Comparison of ENCODE assay signal across 16 cellular contexts in genomic region chr1:92537333-92537884, GRCh38.
DNase-seq lines count a peak whose midpoint lies in the region; ATAC-seq lines count a peak whose summit lies in the region.
"Had no signal": no experiment of that assay in that cellular context is flagged by ENCODE, and none has a peak within 500 bp of the region (broad histone marks: within the 10 kb centered on the region; RNA-seq: fewer than 3 reads in every experiment).

No MANE protein-coding gene starts in this region.

- peaks cover 13% of the 10 kb centered on the region for H3K9me3 Mint-ChIP-seq in activated T-cell treated with anti-CD3 and anti-CD28 coated beads, Interleukin-2, amount 50 U/mL, for 24 hours
- H3K9me3 Mint-ChIP-seq in central memory CD8-positive, alpha-beta T cell, result no peaks in the 10 kb centered on the region
- no peaks in the 10 kb centered on the region for H3K9me3 Mint-ChIP-seq in stimulated activated effector memory CD8-positive, alpha-beta T cell treated with anti-CD3 and anti-CD28 coated beads, Interleukin-12 subunit alpha, Interleukin-12 subunit beta, amount 100 ng/mL, for 72 hours

- H3K27ac ChIP-seq in SK-N-MC, result no peak overlapping the region
- H3K27ac ChIP-seq: ascending aorta, HL-60, right atrium auricular region had no signal

- H3K4me1 Mint-ChIP-seq in activated T-cell treated with anti-CD3 and anti-CD28 coated beads, Interleukin-2, amount 50 U/mL, for 24 hours (ENCODE audit: low read depth), result peaks cover 94% of the 10 kb centered on the region
- H3K4me1 Mint-ChIP-seq in central memory CD8-positive, alpha-beta T cell, result peaks cover 33% of the 10 kb centered on the region
- H3K4me1 Mint-ChIP-seq in stimulated activated effector memory CD8-positive, alpha-beta T cell treated with anti-CD3 and anti-CD28 coated beads, Interleukin-12 subunit alpha, Interleukin-12 subunit beta, amount 100 ng/mL, for 72 hours, result peaks cover 52% of the 10 kb centered on the region
- H3K4me1 Mint-ChIP-seq: nephron had no signal

- ATAC-seq in central memory CD8-positive, alpha-beta T cell (replicated peaks; ENCODE audit: extremely low read depth, poor library complexity, severe bottlenecking), result no peak
- ATAC-seq in stimulated activated effector memory CD8-positive, alpha-beta T cell treated with anti-CD3 and anti-CD28 coated beads, Interleukin-12 subunit alpha, Interleukin-12 subunit beta, amount 100 ng/mL, for 72 hours, result no peak

- H3K27ac Mint-ChIP-seq in activated T-cell treated with anti-CD3 and anti-CD28 coated beads, Interleukin-2, amount 50 U/mL, for 24 hours, result peak overlapping the region; percentile 99
- peak overlapping the region; percentile 79 for H3K27ac Mint-ChIP-seq in central memory CD8-positive, alpha-beta T cell (ENCODE audit: low read depth)
- peak overlapping the region; percentile 94 for H3K27ac Mint-ChIP-seq in stimulated activated effector memory CD8-positive, alpha-beta T cell treated with anti-CD3 and anti-CD28 coated beads, Interleukin-12 subunit alpha, Interleukin-12 subunit beta, amount 100 ng/mL, for 72 hours

- H3K4me3 Mint-ChIP-seq in activated T-cell treated with anti-CD3 and anti-CD28 coated beads, Interleukin-2, amount 50 U/mL, for 24 hours, result peak overlapping the region; percentile 63
- H3K4me3 Mint-ChIP-seq in central memory CD8-positive, alpha-beta T cell, result peak overlapping the region; percentile 35
- peak overlapping the region; percentile 51 for H3K4me3 Mint-ChIP-seq in stimulated activated effector memory CD8-positive, alpha-beta T cell treated with anti-CD3 and anti-CD28 coated beads, Interleukin-12 subunit alpha, Interleukin-12 subunit beta, amount 100 ng/mL, for 72 hours
- H3K4me3 Mint-ChIP-seq: nephron had no signal

- H3K36me3 Mint-ChIP-seq in activated T-cell treated with anti-CD3 and anti-CD28 coated beads, Interleukin-2, amount 50 U/mL, for 24 hours (ENCODE audit: low read depth), result peaks cover 88% of the 10 kb centered on the region
- H3K36me3 Mint-ChIP-seq in central memory CD8-positive, alpha-beta T cell (ENCODE audit: insufficient read depth), result peaks cover 1% of the 10 kb centered on the region
- H3K36me3 Mint-ChIP-seq in stimulated activated effector memory CD8-positive, alpha-beta T cell treated with anti-CD3 and anti-CD28 coated beads, Interleukin-12 subunit alpha, Interleukin-12 subunit beta, amount 100 ng/mL, for 72 hours, result peaks cover 56% of the 10 kb centered on the region

- H3K9ac ChIP-seq in SK-N-MC (ENCODE audit: insufficient read length), result peak overlapping the region; percentile 21

- no peak overlapping the region for H3K4me3 ChIP-seq in SK-N-MC
- H3K4me3 ChIP-seq: ascending aorta, right atrium auricular region had no signal

- no peaks in the 10 kb centered on the region for H3K36me3 ChIP-seq in SK-N-MC (ENCODE audit: insufficient read depth, low read length)
- H3K36me3 ChIP-seq: ascending aorta, right atrium auricular region had no signal

- H3K27me3 Mint-ChIP-seq in activated T-cell treated with anti-CD3 and anti-CD28 coated beads, Interleukin-2, amount 50 U/mL, for 24 hours, result no peaks in the 10 kb centered on the region
- H3K27me3 Mint-ChIP-seq in central memory CD8-positive, alpha-beta T cell, result no peaks in the 10 kb centered on the region

- H3K9me3 ChIP-seq in SK-N-MC (ENCODE audit: low read depth, low read length), result no peaks in the 10 kb centered on the region
- H3K9me3 ChIP-seq: ascending aorta, right atrium auricular region had no signal

- no peak for DNase-seq in activated T-cell treated with anti-CD3 and anti-CD28 coated beads, Interleukin-2, amount 50 U/mL, for 24 hours
- no peak for DNase-seq in activated T-cell treated with anti-CD3 and anti-CD28 coated beads, Interleukin-2, amount 50 U/mL, for 48 hours
- DNase-seq in SK-N-MC (ENCODE audit: low read depth, low spot score) (no peak), NCI-H2196 treated with DMSO at 0.1 percent for 48 hours (lab: John Stamatoyannopoulos, UW; ENCODE audit: unreplicated experiment) (no peak)
- no peak for DNase-seq in central memory CD8-positive, alpha-beta T cell (ENCODE audit: low spot score in 2 of 2)
- DNase-seq in stimulated activated effector memory CD8-positive, alpha-beta T cell treated with anti-CD3 and anti-CD28 coated beads, Interleukin-12 subunit alpha, Interleukin-12 subunit beta, amount 100 ng/mL, for 72 hours (ENCODE audit: low spot score in 2 of 2), result no peak
- DNase-seq in stimulated activated CD4-positive, alpha-beta T cell treated with anti-CD3 and anti-CD28 coated beads, Interleukin-12 subunit alpha, Interleukin-12 subunit beta, amount 100 ng/mL, for 4 hours, result no peak
- no peak for DNase-seq in stimulated activated CD4-positive, alpha-beta T cell treated with anti-CD3 and anti-CD28 coated beads, Interleukin-1b, Interleukin-23, amount 100 ng/mL, for 48 hours
- DNase-seq: activated CD8-positive, alpha-beta memory T cell treated with anti-CD3 and anti-CD28 coated beads for 24 hours; DMS153; NCI-H187 treated with DMSO at 0.1 percent for 48 hours; T1000 had no signal
